ENCODE assay signal across 11 cellular contexts in genomic region chr5:143413964-143414669, GRCh38.
DNase-seq lines count a peak whose midpoint lies in the region; ATAC-seq, FAIRE-seq and TF ChIP-seq lines count a peak whose summit lies in the region.
"Had no signal": no experiment of that assay in that cellular context is flagged by ENCODE, and none has a peak within 500 bp of the region (broad histone marks: within the 10 kb centered on the region; RNA-seq: fewer than 3 reads in every experiment).

No MANE protein-coding gene starts in this region.

- no peaks in the 10 kb centered on the region for H3K27me3 ChIP-seq in brain microvascular endothelial cell (replicated peaks)
- H3K27me3 ChIP-seq: vagina had no signal

- no peak for TF ChIP-seq CTCF in brain microvascular endothelial cell (IDR thresholded peaks at IDR 0.05; ENCODE audit: low read depth, low read length, missing control alignments)

- ATAC-seq in GM18517 (IDR thresholded peaks at IDR 0.05; ENCODE audit: unreplicated experiment): peak; percentile 70
- peak; percentile 75 for ATAC-seq in GM21381 (IDR thresholded peaks at IDR 0.05; ENCODE audit: unreplicated experiment)
- peak; percentile 70 for ATAC-seq in HG03196 (IDR thresholded peaks at IDR 0.05; ENCODE audit: unreplicated experiment)

- no peak overlapping the region for H3K27ac ChIP-seq in brain microvascular endothelial cell
- H3K27ac ChIP-seq: vagina had no signal

- in situ Hi-C loops in brain microvascular endothelial cell (cut with HindIII; ENCODE audit: low pct_ligation_motif_present, low sequenced_read_pairs): no loop called here

- H3K36me3 ChIP-seq in brain microvascular endothelial cell (replicated peaks): no peaks in the 10 kb centered on the region
- H3K36me3 ChIP-seq: vagina had no signal

- no peak for FAIRE-seq in RCC 7860 (lab: Jason Lieb, UNC)
- FAIRE-seq: keratinocyte had no signal

- H3K4me3 ChIP-seq in brain microvascular endothelial cell (ENCODE audit: low read depth, low read length): no peak overlapping the region
- H3K4me3 ChIP-seq: vagina had no signal

- DNase-seq in brain microvascular endothelial cell (peak; percentile 12), dedifferentiated amniotic fluid mesenchymal stem cell (ENCODE audit: extremely low spot score) (no peak), NCI-H2196 (lab: John Stamatoyannopoulos, UW; ENCODE audit: unreplicated experiment) (no peak), RCC 7860 (ENCODE audit: low spot score) (no peak), SW 1271 (lab: John Stamatoyannopoulos, UW) (no peak)
- DNase-seq: effector memory CD4-positive, alpha-beta T cell had no signal
